In the genomic region with DNA sequence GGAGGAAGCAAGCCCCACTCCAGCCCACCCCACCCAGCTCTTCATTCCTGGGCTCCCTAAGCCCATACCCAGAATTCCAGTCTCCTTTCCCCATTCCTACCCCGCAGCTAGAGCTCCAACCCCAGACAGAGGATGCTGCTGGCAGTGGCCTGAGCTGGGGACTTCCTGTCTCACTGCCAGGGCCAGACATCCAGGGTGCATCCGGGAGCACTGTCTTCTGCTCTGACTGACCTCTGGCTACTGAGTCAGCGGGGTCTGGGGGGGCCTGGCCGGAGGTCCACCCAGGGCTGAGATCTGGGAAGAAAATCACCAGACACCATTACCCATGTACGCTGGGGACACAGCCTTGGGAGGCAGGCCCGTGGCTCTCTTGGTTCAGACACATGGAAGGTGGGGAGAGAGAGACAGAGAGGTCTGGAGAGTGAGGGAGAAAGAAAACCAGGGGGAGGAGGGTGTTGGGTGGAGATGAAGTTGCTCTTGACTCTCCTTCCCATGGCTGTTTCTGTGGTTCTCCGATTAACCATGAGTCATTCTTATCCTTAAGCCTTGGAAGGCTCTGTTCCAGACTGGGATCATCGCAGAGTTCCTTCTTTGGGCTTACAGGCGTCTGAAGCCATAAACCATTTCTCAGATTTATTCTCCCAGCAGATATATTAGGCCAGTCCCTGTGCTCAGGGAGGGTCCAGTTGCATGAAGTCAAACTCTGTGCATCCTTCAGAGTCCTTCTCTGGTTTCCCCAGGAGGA, we compare ENCODE assay signal across 12 cellular contexts. TPM values are rescaled to one million over a fixed set of nuclear protein-coding genes. Genes with fewer than 3 reads are reported as not detected.
DNase-seq lines count a peak whose midpoint lies in the region; ATAC-seq and TF ChIP-seq lines count a peak whose summit lies in the region.
"Had no signal": no experiment of that assay in that cellular context is flagged by ENCODE, and none has a peak within 500 bp of the region (broad histone marks: within the 10 kb centered on the region; RNA-seq: fewer than 3 reads in every experiment).

No MANE protein-coding gene starts in this region.

- no peak for DNase-seq in Peyer's patch
- no peak for DNase-seq in esophagus squamous epithelium (lab: John Stamatoyannopoulos, UW)
- DNase-seq in non-pigmented ciliary epithelial cell (ENCODE audit: low read depth): peak; percentile 47
- DNase-seq in NCI-H2171 treated with DMSO at 0.1 percent for 48 hours (lab: John Stamatoyannopoulos, UW): no peak
- DNase-seq in NOMO-1 treated with dmso at 0.1 percent for 144 hours (lab: John Stamatoyannopoulos, UW; ENCODE audit: unreplicated experiment): no peak
- DNase-seq: BE2C, midbrain, NCI-H510A had no signal

- intact Hi-C loops in esophagus squamous epithelium (cut with DNase I): no loop called here

- 22 to 31% methylated on average over 5 to 8 of the region's 9 CpGs for WGBS in esophagus squamous epithelium, 2 donors

- ATAC-seq in HG02938 (IDR thresholded peaks at IDR 0.05; ENCODE audit: unreplicated experiment) (no peak), GM21619 (IDR thresholded peaks at IDR 0.05; ENCODE audit: unreplicated experiment) (no peak)

- H3K36me3 ChIP-seq in ACC112 (ENCODE audit: insufficient read depth, low read length) (no peaks in the 10 kb centered on the region), Peyer's patch (no peaks in the 10 kb centered on the region), esophagus squamous epithelium (no peaks in the 10 kb centered on the region)
- H3K36me3 ChIP-seq: BE2C, cardiac muscle cell had no signal

- no peaks in the 10 kb centered on the region for H3K27me3 ChIP-seq in ACC112 (ENCODE audit: insufficient read depth, low read length)
- H3K27me3 ChIP-seq in Peyer's patch: no peaks in the 10 kb centered on the region
- H3K27me3 ChIP-seq in esophagus squamous epithelium: peaks cover 0 to 13% (median 0%) of the 10 kb centered on the region in 4 donors
- H3K27me3 ChIP-seq: BE2C, cardiac muscle cell had no signal

- 0 out of 2 replicates have a peak overlapping the region, but pooled peaks have one; percentile 28 for H3K4me3 ChIP-seq in ACC112 (ENCODE audit: low read depth, low read length)
- no peak overlapping the region for H3K4me3 ChIP-seq in Peyer's patch
- no peak overlapping the region for H3K4me3 ChIP-seq in esophagus squamous epithelium
- H3K4me3 ChIP-seq: cardiac muscle cell had no signal

- peak overlapping the region; percentile 47 for H2AFZ ChIP-seq in ACC112 (ENCODE audit: low read length, unreplicated experiment)

- TF ChIP-seq POLR2A in Peyer's patch (IDR thresholded peaks at IDR 0.05): no peak
- no peak for TF ChIP-seq POLR2A in esophagus squamous epithelium (IDR thresholded peaks at IDR 0.05)

- TF ChIP-seq CTCF in Peyer's patch (IDR thresholded peaks at IDR 0.05) (no peak), esophagus squamous epithelium (IDR thresholded peaks at IDR 0.05) (no peak)

- H3K9me3 ChIP-seq in Peyer's patch (no peaks in the 10 kb centered on the region), esophagus squamous epithelium (no peaks in the 10 kb centered on the region)
- H3K9me3 ChIP-seq: BE2C had no signal

- H3K4me1 ChIP-seq in ACC112 (ENCODE audit: control insufficient read depth, insufficient read depth, low read length, unreplicated experiment) (peaks cover 29% of the 10 kb centered on the region), Peyer's patch (peaks cover 0 to 54% (median 6%) of the 10 kb centered on the region in 4 donors), esophagus squamous epithelium (peaks cover 23 to 59% (median 34%) of the 10 kb centered on the region in 3 donors)

- no peaks in the 10 kb centered on the region for H3K79me2 ChIP-seq in ACC112 (ENCODE audit: control insufficient read depth, insufficient read depth, low read length, unreplicated experiment)

- H3K27ac ChIP-seq in ACC112 (ENCODE audit: low read depth, low read length): peak overlapping the region; percentile 69
- peak overlapping the region; percentile 15 to 80 (median 51) for H3K27ac ChIP-seq in Peyer's patch
- H3K27ac ChIP-seq in esophagus squamous epithelium: peak overlapping the region; percentile 23 to 88 (median 78)
- H3K27ac ChIP-seq: cardiac muscle cell had no signal

RNA-seq across cellular contexts. Expression of gene TSPAN15, which starts 23.6 kb away (rescaled TPM):
- total RNA-seq in Peyer's patch (100 to 1,000 TPM in 2 of 4 donors, 10 to 100 TPM in 2; 32.2 to 110 (median 94.4) TPM), esophagus squamous epithelium (10 to 100 TPM in 3 of 4 donors, 1 to 10 TPM in 1; 3.6 to 24.0 (median 18.5) TPM)

RNA-seq across cellular contexts. Expression of gene TACR2, which starts 58.1 kb away (rescaled TPM):
- total RNA-seq in Peyer's patch (10 to 100 TPM in 1 of 4 donors, 1 to 10 TPM in 2, not detected in 1; 1.1 to 11.1 (median 3.2) TPM), esophagus squamous epithelium (10 to 100 TPM in 1 of 4 donors, 1 to 10 TPM in 2, under 1 TPM in 1; 0.72 to 24.0 (median 4.4) TPM)
- total RNA-seq: cardiac muscle cell had no signal
